2 cellular contexts compared by ENCODE assay signal in the genomic region with DNA sequence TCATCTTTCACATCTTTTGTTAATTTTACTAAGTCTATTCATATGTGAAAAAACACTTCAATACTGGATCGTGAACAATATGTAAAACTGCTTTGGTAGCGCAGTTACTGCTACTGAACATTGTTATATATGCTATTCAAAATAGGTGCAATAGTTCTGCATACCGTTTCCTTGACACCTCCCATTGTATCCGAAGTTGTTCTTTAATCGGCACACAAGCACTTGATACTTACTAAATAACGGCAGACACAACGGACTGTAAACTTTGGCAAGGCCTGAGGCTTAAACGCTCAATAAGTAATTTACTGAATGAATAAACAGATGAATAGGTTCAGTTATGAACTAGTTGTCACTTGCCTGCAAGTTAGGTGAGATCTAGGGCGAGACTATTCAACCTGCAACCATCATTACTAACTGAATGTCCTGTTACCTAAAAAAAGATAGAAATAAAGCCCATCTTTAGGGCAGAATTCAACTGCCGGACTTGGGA.
TF ChIP-seq lines count a peak whose summit lies in the region.

No MANE protein-coding gene starts in this region.

TF ChIP-seq in A549, 52 proteins besides CTCF, POLR2A, EP300 and RAD21:
- TF ChIP-seq EHMT2 (IDR thresholded peaks at IDR 0.05; ENCODE audit: low read depth) = no peak
- TF ChIP-seq NFE2L2 (conservative IDR thresholded peaks at IDR 0.05; ENCODE audit: low read length) = no peak
- no peak for TF ChIP-seq ZSCAN20 (CRISPR knock-in tag; IDR thresholded peaks at IDR 0.05)
- TF ChIP-seq BHLHE40 (IDR thresholded peaks at IDR 0.05; ENCODE audit: low read depth, low read length) = no peak
- TF ChIP-seq KDM5A (IDR thresholded peaks at IDR 0.05) = no peak
- TF ChIP-seq FOSL2 (IDR thresholded peaks at IDR 0.05) = no peak
- no peak for TF ChIP-seq FOSL2 (CRISPR knock-in tag; IDR thresholded peaks at IDR 0.05)
- TF ChIP-seq HOXB5 (CRISPR knock-in tag; IDR thresholded peaks at IDR 0.05) = no peak
- TF ChIP-seq CHD4 (IDR thresholded peaks at IDR 0.05; ENCODE audit: borderline replicate concordance) = no peak
- TF ChIP-seq KDM1A (IDR thresholded peaks at IDR 0.05; ENCODE audit: low read depth) = no peak
- no peak for TF ChIP-seq MAZ (IDR thresholded peaks at IDR 0.05; ENCODE audit: borderline replicate concordance, low read depth, low read length)
- no peak for TF ChIP-seq ZFP36 (IDR thresholded peaks at IDR 0.05; ENCODE audit: borderline replicate concordance, partially characterized antibody)
- no peak for TF ChIP-seq SREBF2 (IDR thresholded peaks at IDR 0.05)
- no peak for TF ChIP-seq PHF8 (IDR thresholded peaks at IDR 0.05; ENCODE audit: borderline replicate concordance, low read depth)
- TF ChIP-seq RARB (CRISPR knock-in tag; IDR thresholded peaks at IDR 0.05) = no peak
- TF ChIP-seq, protein P1, sequence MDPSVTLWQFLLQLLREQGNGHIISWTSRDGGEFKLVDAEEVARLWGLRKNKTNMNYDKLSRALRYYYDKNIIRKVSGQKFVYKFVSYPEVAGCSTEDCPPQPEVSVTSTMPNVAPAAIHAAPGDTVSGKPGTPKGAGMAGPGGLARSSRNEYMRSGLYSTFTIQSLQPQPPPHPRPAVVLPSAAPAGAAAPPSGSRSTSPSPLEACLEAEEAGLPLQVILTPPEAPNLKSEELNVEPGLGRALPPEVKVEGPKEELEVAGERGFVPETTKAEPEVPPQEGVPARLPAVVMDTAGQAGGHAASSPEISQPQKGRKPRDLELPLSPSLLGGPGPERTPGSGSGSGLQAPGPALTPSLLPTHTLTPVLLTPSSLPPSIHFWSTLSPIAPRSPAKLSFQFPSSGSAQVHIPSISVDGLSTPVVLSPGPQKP (IDR thresholded peaks at IDR 0.05; ENCODE audit: low read depth, low read length) = no peak

TF ChIP-seq in H1, 55 proteins besides CTCF, POLR2A, EP300 and RAD21:
- TF ChIP-seq ZNF274 (IDR thresholded peaks at IDR 0.05; ENCODE audit: borderline replicate concordance, extremely low read depth, low read length) = no peak
TF ChIP-seq in H1: peak in this region for 0.
